In the genomic region with DNA sequence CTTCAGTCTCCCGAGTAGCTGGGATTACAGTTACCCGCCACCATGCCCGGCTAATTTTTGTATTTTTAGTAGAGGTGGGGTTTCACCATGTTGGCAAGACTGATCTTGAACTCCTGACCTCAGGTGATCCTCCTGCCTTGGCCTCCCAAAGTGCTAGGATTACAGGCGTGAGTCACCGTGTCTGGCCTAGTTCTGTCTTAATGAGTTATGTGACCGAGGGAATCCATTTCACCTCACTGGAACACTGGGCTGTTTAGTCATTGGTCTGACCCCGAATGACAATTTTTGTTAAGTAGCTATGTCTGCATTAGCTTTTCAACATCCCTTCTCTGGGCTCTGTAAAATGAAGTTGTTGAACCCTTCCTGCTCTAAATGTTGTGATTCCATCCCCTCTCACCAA, we compare ENCODE assay signal across 8 cellular contexts. TPM values are rescaled to one million over a fixed set of nuclear protein-coding genes. Genes with fewer than 3 reads are reported as not detected.
DNase-seq lines count a peak whose midpoint lies in the region; ATAC-seq lines count a peak whose summit lies in the region.
"Not testable (repeated sequence)": the region's sequence is repeated elsewhere in the genome, so short reads cannot be mapped to it uniquely, and the experiment has no call there.

No MANE protein-coding gene starts in this region.

- H3K4me3 Mint-ChIP-seq in CD4-positive, alpha-beta memory T cell; activated CD4-positive, alpha-beta T cell treated with anti-CD3 and anti-CD28 coated beads, Interleukin-2, amount 10 ng/mL, durations not matched to agents 24 days and 14 days; central memory CD8-positive, alpha-beta T cell; immature natural killer cell; naive thymus-derived CD4-positive, alpha-beta T cell; stimulated activated memory B cell treated with anti-CD40 and anti-IgM and Interleukin-4, amounts not matched to agents 10 μg/mL and 1 μg/mL and 100 μg/mL, for 72 hours: not testable (repeated sequence)

- POLR2A ChIA-PET in CD4-positive, alpha-beta memory T cell (lab: Charles Lee; ENCODE audit: partially characterized antibody) = interaction anchor here (1.3 to 2.4 kb wide), 2 partner anchors 16 to 775 kb away, joined by 3 to 6 read pairs; no protein-coding TSS in a partner anchor
- POLR2A ChIA-PET in naive thymus-derived CD4-positive, alpha-beta T cell (lab: Charles Lee) = interaction anchor here (0.9 kb wide), 1 partner anchor 16 kb away, joined by 3 read pairs; no protein-coding TSS in a partner anchor

- not testable (repeated sequence) for DNase-seq in CD4-positive, alpha-beta memory T cell; activated CD4-positive, alpha-beta T cell treated with anti-CD3 and anti-CD28 coated beads, Interleukin-2, amount 10 ng/mL, durations not matched to agents 24 days and 14 days; central memory CD8-positive, alpha-beta T cell (ENCODE audit: low spot score in 2 of 2); immature natural killer cell; naive thymus-derived CD4-positive, alpha-beta T cell
- DNase-seq in GM23248 (peak; percentile 12), RPMI7951 (ENCODE audit: low read depth) (peak; percentile 24)

- ATAC-seq in central memory CD8-positive, alpha-beta T cell (replicated peaks; ENCODE audit: extremely low read depth, poor library complexity, severe bottlenecking); naive thymus-derived CD4-positive, alpha-beta T cell; stimulated activated memory B cell treated with anti-CD40 and anti-IgM and Interleukin-4, amounts not matched to agents 10 μg/mL and 1 μg/mL and 100 μg/mL, for 72 hours: not testable (repeated sequence)

- H3K36me3 ChIP-seq in CD4-positive, alpha-beta memory T cell (ENCODE audit: insufficient read depth, low read length); GM23248 (ENCODE audit: low read depth); naive thymus-derived CD4-positive, alpha-beta T cell (ENCODE audit: control insufficient read depth in 2 of 3, insufficient read depth in 3 of 3, low read length in 3 of 3): not testable (repeated sequence)

- CTCF ChIA-PET in CD4-positive, alpha-beta memory T cell (lab: Charles Lee; ENCODE audit: partially characterized antibody) = interaction anchor here (1.0 to 7.6 kb wide), 8 partner anchors 8 to 1066 kb away, joined by 3 to 95 read pairs (median 20); a partner anchor contains a TSS
- CTCF ChIA-PET in naive thymus-derived CD4-positive, alpha-beta T cell (lab: Charles Lee) = interaction anchor here (0.8 to 4.0 kb wide), 4 partner anchors 12 to 774 kb away, joined by 3 to 60 read pairs (median 7); no protein-coding TSS in a partner anchor

- intact Hi-C loops in CD4-positive, alpha-beta memory T cell (cut with micrococcal nuclease); activated CD4-positive, alpha-beta T cell treated with anti-CD3 and anti-CD28 coated beads, Interleukin-2, amount 10 ng/mL, durations not matched to agents 24 days and 14 days (cut with micrococcal nuclease): not testable (repeated sequence)
- intact Hi-C loops in naive thymus-derived CD4-positive, alpha-beta T cell (cut with micrococcal nuclease) = loop anchor here (5.0 kb wide), 1 partner anchor 1100 kb away; no protein-coding TSS in a partner anchor

- not testable (repeated sequence) for H3K9ac ChIP-seq in GM23248

- H3K9me3 ChIP-seq in CD4-positive, alpha-beta memory T cell (ENCODE audit: control insufficient read depth in 1 of 2, low read length in 2 of 2); GM23248 (ENCODE audit: low read depth); naive thymus-derived CD4-positive, alpha-beta T cell (ENCODE audit: control insufficient read depth in 2 of 3, low read length in 3 of 3): not testable (repeated sequence)

- not testable (repeated sequence) for H3K4me2 ChIP-seq in GM23248 (ENCODE audit: unreplicated experiment)

- H3K79me2 ChIP-seq in GM23248 (ENCODE audit: insufficient read depth) = not testable (repeated sequence)

- H4K20me1 ChIP-seq in GM23248 (ENCODE audit: insufficient read depth) = not testable (repeated sequence)

- not testable (repeated sequence) for H3F3A ChIP-seq in GM23248 (ENCODE audit: insufficient read depth)

- H3K9me3 Mint-ChIP-seq in CD4-positive, alpha-beta memory T cell; activated CD4-positive, alpha-beta T cell treated with anti-CD3 and anti-CD28 coated beads, Interleukin-2, amount 10 ng/mL, durations not matched to agents 24 days and 14 days; central memory CD8-positive, alpha-beta T cell; immature natural killer cell; naive thymus-derived CD4-positive, alpha-beta T cell; stimulated activated memory B cell treated with anti-CD40 and anti-IgM and Interleukin-4, amounts not matched to agents 10 μg/mL and 1 μg/mL and 100 μg/mL, for 72 hours: not testable (repeated sequence)

- not testable (repeated sequence) for H3K9me2 ChIP-seq in GM23248 (ENCODE audit: insufficient read depth)

- peaks cover 13% of the 10 kb centered on the region for H3K4me1 ChIP-seq in CD4-positive, alpha-beta memory T cell (ENCODE audit: insufficient read depth, low read length)
- H3K4me1 ChIP-seq in GM23248 (ENCODE audit: insufficient read depth) = not testable (repeated sequence)
- H3K4me1 ChIP-seq in naive thymus-derived CD4-positive, alpha-beta T cell (ENCODE audit: control insufficient read depth in 2 of 2, insufficient read depth in 2 of 2, low read length in 2 of 2) = peaks cover 10% of the 10 kb centered on the region in 2 donors

- H3K4me3 ChIP-seq in CD4-positive, alpha-beta memory T cell (ENCODE audit: low read length in 2 of 2); GM23248; naive thymus-derived CD4-positive, alpha-beta T cell (ENCODE audit: low read length): not testable (repeated sequence)

- H3K27ac Mint-ChIP-seq in CD4-positive, alpha-beta memory T cell = peak overlapping the region in 6 of 7 donors; percentile 77 to 98 (median 94)
- peak overlapping the region; percentile 34 for H3K27ac Mint-ChIP-seq in activated CD4-positive, alpha-beta T cell treated with anti-CD3 and anti-CD28 coated beads, Interleukin-2, amount 10 ng/mL, durations not matched to agents 24 days and 14 days
- peak overlapping the region; percentile 92 for H3K27ac Mint-ChIP-seq in central memory CD8-positive, alpha-beta T cell (ENCODE audit: low read depth)
- peak overlapping the region; percentile 94 to 98 (median 96) for H3K27ac Mint-ChIP-seq in immature natural killer cell
- H3K27ac Mint-ChIP-seq in naive thymus-derived CD4-positive, alpha-beta T cell = peak overlapping the region; percentile 2 to 95 (median 87)
- H3K27ac Mint-ChIP-seq in stimulated activated memory B cell treated with anti-CD40 and anti-IgM and Interleukin-4, amounts not matched to agents 10 μg/mL and 1 μg/mL and 100 μg/mL, for 72 hours = peak overlapping the region; percentile 7

- H3K4me1 Mint-ChIP-seq in CD4-positive, alpha-beta memory T cell = peaks cover 6 to 23% (median 11%) of the 10 kb centered on the region in 4 donors
- not testable (repeated sequence) for H3K4me1 Mint-ChIP-seq in activated CD4-positive, alpha-beta T cell treated with anti-CD3 and anti-CD28 coated beads, Interleukin-2, amount 10 ng/mL, durations not matched to agents 24 days and 14 days
- peaks cover 11% of the 10 kb centered on the region for H3K4me1 Mint-ChIP-seq in central memory CD8-positive, alpha-beta T cell
- H3K4me1 Mint-ChIP-seq in immature natural killer cell = peaks cover 37% of the 10 kb centered on the region in 2 donors
- H3K4me1 Mint-ChIP-seq in naive thymus-derived CD4-positive, alpha-beta T cell = peaks cover 6 to 22% (median 14%) of the 10 kb centered on the region in 7 donors
- H3K4me1 Mint-ChIP-seq in stimulated activated memory B cell treated with anti-CD40 and anti-IgM and Interleukin-4, amounts not matched to agents 10 μg/mL and 1 μg/mL and 100 μg/mL, for 72 hours = peaks cover 38% of the 10 kb centered on the region

- H3K27me3 ChIP-seq in CD4-positive, alpha-beta memory T cell (ENCODE audit: insufficient read depth, low read length); GM23248 (replicated peaks; ENCODE audit: insufficient read depth); naive thymus-derived CD4-positive, alpha-beta T cell (ENCODE audit: control insufficient read depth in 2 of 2, insufficient read depth in 2 of 2, low read length in 2 of 2): not testable (repeated sequence)

- not testable (repeated sequence) for H2AFZ ChIP-seq in GM23248

- peak overlapping the region; percentile 61 for H3K27ac ChIP-seq in CD4-positive, alpha-beta memory T cell (ENCODE audit: low read depth, low read length)
- H3K27ac ChIP-seq in GM23248; naive thymus-derived CD4-positive, alpha-beta T cell (ENCODE audit: low read depth, low read length): not testable (repeated sequence)

- in situ Hi-C loops in GM23248 (cut with MboI) = loop anchor here (10.0 to 25.0 kb wide), 2 partner anchors 330 to 773 kb away; no protein-coding TSS in a partner anchor

- 74 to 77% methylated on average over 7 of the region's 7 CpGs for WGBS in GM23248 (ENCODE audit: low coverage in 1 of 2, low lambda C conversion rate in 2 of 2, missing lambda C conversion rate in 2 of 2), 2 experiments

- H3K36me3 Mint-ChIP-seq in CD4-positive, alpha-beta memory T cell; activated CD4-positive, alpha-beta T cell treated with anti-CD3 and anti-CD28 coated beads, Interleukin-2, amount 10 ng/mL, durations not matched to agents 24 days and 14 days (ENCODE audit: low read depth); central memory CD8-positive, alpha-beta T cell (ENCODE audit: insufficient read depth); immature natural killer cell; naive thymus-derived CD4-positive, alpha-beta T cell; stimulated activated memory B cell treated with anti-CD40 and anti-IgM and Interleukin-4, amounts not matched to agents 10 μg/mL and 1 μg/mL and 100 μg/mL, for 72 hours: not testable (repeated sequence)

- H3K27me3 Mint-ChIP-seq in CD4-positive, alpha-beta memory T cell; activated CD4-positive, alpha-beta T cell treated with anti-CD3 and anti-CD28 coated beads, Interleukin-2, amount 10 ng/mL, durations not matched to agents 24 days and 14 days; central memory CD8-positive, alpha-beta T cell; immature natural killer cell (ENCODE audit: low read depth in 3 of 3); naive thymus-derived CD4-positive, alpha-beta T cell; stimulated activated memory B cell treated with anti-CD40 and anti-IgM and Interleukin-4, amounts not matched to agents 10 μg/mL and 1 μg/mL and 100 μg/mL, for 72 hours: not testable (repeated sequence)

RNA-seq across cellular contexts. Expression of a gene that starts 6.8 kb away (rescaled TPM):
- not detected for total RNA-seq in CD4-positive, alpha-beta memory T cell
- polyA plus RNA-seq in CD4-positive, alpha-beta memory T cell = not detected
- total RNA-seq in GM23248 (2014; rRNA removed; shearing (Covaris generic)) = 11.3 and 13.8 TPM in 2 replicates
- polyA plus RNA-seq in GM23248 (2016; fragmentation: Nextera tagmentation; extraction: Ambion mirVana) = 10.6 TPM in 2 replicates
- total RNA-seq in RPMI7951 (2014; rRNA removed; shearing (Covaris generic)) = 100 and 110 TPM in 2 replicates
- 18.0 and 18.2 TPM in 2 replicates for total RNA-seq in activated CD4-positive, alpha-beta T cell treated with anti-CD3 and anti-CD28 coated beads, Interleukin-2, amount 10 ng/mL, durations not matched to agents 24 days and 14 days
- polyA plus RNA-seq in immature natural killer cell = 1 to 10 TPM in 1 of 3 donors, under 1 TPM in 2; 0.39 to 1.4 (median 1.00) TPM
- total RNA-seq in naive thymus-derived CD4-positive, alpha-beta T cell = 10 to 100 TPM in 1 of 5 experiments, under 1 TPM in 3, not detected in 1; 0.16 to 26.5 (median 0.25) TPM
- polyA plus RNA-seq in naive thymus-derived CD4-positive, alpha-beta T cell = under 1 TPM in 1 of 2 donors, not detected in 1; 0.11 TPM

Comparison
In these comparisons a context has a peak if more than half of its experiments do, and no peak if none do; other contexts are left out.
1. H3K27ac Mint-ChIP-seq: peak in every context shown above with its lines; median percentile 96 in immature natural killer cell; 94 in CD4-positive, alpha-beta memory T cell; 92 in central memory CD8-positive, alpha-beta T cell; 87 in naive thymus-derived CD4-positive, alpha-beta T cell; 34 in activated CD4-positive, alpha-beta T cell treated with anti-CD3 and anti-CD28 coated beads, Interleukin-2, amount 10 ng/mL, durations not matched to agents 24 days and 14 days; 7 in stimulated activated memory B cell treated with anti-CD40 and anti-IgM and Interleukin-4, amounts not matched to agents 10 μg/mL and 1 μg/mL and 100 μg/mL, for 72 hours.